Comparison of ENCODE assay signal across 13 cellular contexts in the genomic region with DNA sequence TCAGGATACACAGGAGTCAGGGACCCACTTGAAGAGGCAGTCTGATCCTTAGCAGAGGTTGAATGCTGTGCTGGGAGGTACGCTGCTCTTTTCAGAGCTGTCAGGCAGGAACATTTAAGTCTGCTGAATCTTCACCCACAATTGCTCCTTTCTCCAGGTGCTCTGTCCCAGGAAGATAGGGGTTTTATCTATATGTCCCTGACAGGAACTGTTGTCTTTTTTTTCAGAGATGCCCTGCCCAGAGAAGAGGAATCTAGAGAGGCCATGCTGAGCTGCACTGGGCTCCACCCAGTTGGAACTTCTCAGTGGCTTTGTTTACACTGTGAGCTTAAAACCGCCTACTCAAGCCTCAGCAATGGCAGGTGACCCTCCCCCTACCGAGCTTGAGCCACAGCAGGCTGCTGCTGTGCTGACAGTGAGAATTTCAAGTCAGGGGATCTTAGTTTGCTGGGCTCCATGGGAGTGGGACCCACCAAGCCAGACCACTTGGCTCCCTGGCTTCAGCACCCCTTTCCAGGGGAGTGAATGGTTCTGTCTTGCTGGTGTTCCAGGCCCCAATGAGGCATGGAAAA.
A peak's percentile ranks its signal among the peaks of the same experiment; 100 is the strongest.
DNase-seq lines count a peak whose midpoint lies in the region; ATAC-seq and TF ChIP-seq lines count a peak whose summit lies in the region.
"Had no signal": no experiment of that assay in that cellular context is flagged by ENCODE, and none has a peak within 500 bp of the region (broad histone marks: within the 10 kb centered on the region; RNA-seq: fewer than 3 reads in every experiment).

No MANE protein-coding gene starts in this region.

- H3K27ac Mint-ChIP-seq in endodermal cell, result peak overlapping the region; percentile 85

- no peak overlapping the region for H3K9ac ChIP-seq in endodermal cell (ENCODE audit: extremely low read depth, low read length, poor library complexity, severe bottlenecking)

- peaks cover 13% of the 10 kb centered on the region for H3K9me3 Mint-ChIP-seq in endodermal cell

- no peaks in the 10 kb centered on the region for H3K27me3 ChIP-seq in endodermal cell (ENCODE audit: control insufficient read depth, insufficient read depth, low read length, poor library complexity, severe bottlenecking)

- peaks cover 8% of the 10 kb centered on the region for H3K36me3 Mint-ChIP-seq in endodermal cell (ENCODE audit: low read depth)

- TF ChIP-seq CTCF in GM12865 (IDR thresholded peaks at IDR 0.05; ENCODE audit: insufficient read depth, low read depth, low read length, missing control alignments) (no peak), endodermal cell (conservative IDR thresholded peaks at IDR 0.05) (no peak)

- H3K9me3 ChIP-seq in endodermal cell (ENCODE audit: control insufficient read depth, low read length), result peaks cover 15% of the 10 kb centered on the region
- H3K9me3 ChIP-seq: prostate gland had no signal

- DNase-seq in GM12865 (ENCODE audit: low read depth) (peak; percentile 3), M059J (ENCODE audit: low read depth) (peak; percentile 14), endodermal cell (peak; percentile 88), mucosa of gallbladder (ENCODE audit: low spot score) (peak; percentile 24), C1 segment of cervical spinal cord (lab: John Stamatoyannopoulos, UW) (no peak)
- DNase-seq: activated CD4-positive, alpha-beta T cell treated with anti-CD3 and anti-CD28 coated beads, Interleukin-2, amount 50 U/mL, for 4 hours; activated effector memory CD4-positive, alpha-beta T cell treated with anti-CD3 and anti-CD28 coated beads, Interleukin-2, amount 50 U/mL, for 16 hours; DMS79; NCI-H1105 had no signal

- H3K36me3 ChIP-seq in endodermal cell (ENCODE audit: control insufficient read depth, insufficient read depth, low read length), result peaks cover 6% of the 10 kb centered on the region
- H3K36me3 ChIP-seq: prostate gland had no signal

- H3K27me3 Mint-ChIP-seq in endodermal cell (ENCODE audit: insufficient read depth), result no peaks in the 10 kb centered on the region

- peak overlapping the region; percentile 11 for H3K4me3 Mint-ChIP-seq in endodermal cell

- peaks cover 9% of the 10 kb centered on the region for H3K4me1 ChIP-seq in endodermal cell (ENCODE audit: control insufficient read depth, insufficient read depth, low read length)
- H3K4me1 ChIP-seq: prostate gland had no signal

- ATAC-seq in GM18909 (IDR thresholded peaks at IDR 0.05; ENCODE audit: poor library complexity, unreplicated experiment) (no peak), GM19035 (IDR thresholded peaks at IDR 0.05; ENCODE audit: unreplicated experiment) (no peak)

- peak overlapping the region; percentile 44 for H3K27ac ChIP-seq in endodermal cell (ENCODE audit: low read depth, low read length)
- H3K27ac ChIP-seq: HL-60, prostate gland had no signal

- H3K4me3 ChIP-seq in GM12865 (ENCODE audit: low read depth, low read length), result no peak overlapping the region
- peak overlapping the region; percentile 49 for H3K4me3 ChIP-seq in endodermal cell (ENCODE audit: low read length)
- H3K4me3 ChIP-seq: prostate gland had no signal

- 44 to 51% methylated on average over 3 of the region's 3 CpGs for WGBS in endodermal cell (ENCODE audit: insufficient coverage in 1 of 2, insufficient read length in 1 of 2), 2 experiments

- peaks cover 7% of the 10 kb centered on the region for H3K4me1 Mint-ChIP-seq in endodermal cell

Comparison
In these comparisons a context has a peak if more than half of its experiments do, and no peak if none do; other contexts are left out.
1. DNase-seq: peak in GM12865 (single experiment), M059J (single experiment), endodermal cell (single experiment) and mucosa of gallbladder (single experiment); none in C1 segment of cervical spinal cord (0 of 14).